ENCODE assay signal across 8 cellular contexts in genomic region chr15:90031231-90031791, GRCh38. TPM values are rescaled to one million over a fixed set of nuclear protein-coding genes. Genes with fewer than 3 reads are reported as not detected.
A peak's percentile ranks its signal among the peaks of the same experiment; 100 is the strongest.
DNase-seq lines count a peak whose midpoint lies in the region; ATAC-seq and TF ChIP-seq lines count a peak whose summit lies in the region.

No MANE protein-coding gene starts in this region.

- no peak for TF ChIP-seq CTCF in RWPE1 (conservative IDR thresholded peaks at IDR 0.05; ENCODE audit: low read depth)
- TF ChIP-seq CTCF in foreskin keratinocyte (conservative IDR thresholded peaks at IDR 0.05), result no peak
- no peak for TF ChIP-seq CTCF in upper lobe of left lung (IDR thresholded peaks at IDR 0.05)

- H3K4me3 ChIP-seq in BLaER1 (peak overlapping the region; percentile 48), upper lobe of left lung (no peak overlapping the region)

- H3K4me1 ChIP-seq in BLaER1, result peaks cover 82% of the 10 kb centered on the region
- peaks cover 38% of the 10 kb centered on the region for H3K4me1 ChIP-seq in foreskin keratinocyte
- H3K4me1 ChIP-seq in upper lobe of left lung, result peaks cover 50 to 74% (median 52%) of the 10 kb centered on the region in 4 donors

- ATAC-seq in GM18873 (IDR thresholded peaks at IDR 0.05; ENCODE audit: low FRiP score, unreplicated experiment) (peak; percentile 91), HG03039 (IDR thresholded peaks at IDR 0.05; ENCODE audit: unreplicated experiment) (peak; percentile 80), foreskin keratinocyte (peak; percentile 69), upper lobe of left lung (ENCODE audit: low FRiP score in 2 of 2) (peak in 1 of 2 donors; percentile 26)

- TF ChIP-seq POLR2A in upper lobe of left lung (IDR thresholded peaks at IDR 0.05), result no peak

- POLR2A ChIA-PET in RWPE1 (lab: Yijun Ruan, JAX; ENCODE audit: low non-redundant PET), result interaction anchor here (0.8 kb wide), 1 partner anchor 10 kb away, joined by 5 read pairs; no protein-coding TSS in a partner anchor

- CTCF ChIA-PET in RWPE1 (lab: Yijun Ruan, JAX), result interaction anchor here (1.8 kb wide), 1 partner anchor 40 kb away, joined by 4 read pairs; no protein-coding TSS in a partner anchor

- H3K27me3 ChIP-seq in BLaER1, result no peaks in the 10 kb centered on the region
- H3K27me3 ChIP-seq in foreskin keratinocyte, result no peaks in the 10 kb centered on the region
- no peaks in the 10 kb centered on the region for H3K27me3 ChIP-seq in upper lobe of left lung

- TF ChIP-seq EP300 in upper lobe of left lung (IDR thresholded peaks at IDR 0.05), result no peak

- DNase-seq in RWPE1 (ENCODE audit: low spot score) (peak; percentile 64), foreskin keratinocyte (peak in 1 of 2 donors; percentile 64), upper lobe of left lung (peak in 1 of 2 donors; percentile 21), NCI-H2029 (lab: John Stamatoyannopoulos, UW) (no peak), globus pallidus (ENCODE audit: low spot score) (no peak)

- peaks cover 13% of the 10 kb centered on the region for H3K36me3 ChIP-seq in BLaER1
- no peaks in the 10 kb centered on the region for H3K36me3 ChIP-seq in upper lobe of left lung

- peak overlapping the region; percentile 80 for H3K9ac ChIP-seq in BLaER1

- H4K20me1 ChIP-seq in BLaER1, result no peaks in the 10 kb centered on the region

- H3K9me3 ChIP-seq in BLaER1, result peaks cover 17% of the 10 kb centered on the region
- H3K9me3 ChIP-seq in upper lobe of left lung, result no peaks in the 10 kb centered on the region

- WGBS in upper lobe of left lung, 2 donors, result 35% methylated on average over 8 of the region's 8 CpGs

- peak overlapping the region; percentile 95 for H3K4me2 ChIP-seq in BLaER1

- H3K27ac ChIP-seq in BLaER1 (peak overlapping the region; percentile 95), RWPE1 (peak overlapping the region; percentile 22; the same call in 1 of the 2 replicates), foreskin keratinocyte (peak overlapping the region; percentile 1), upper lobe of left lung (peak overlapping the region; percentile 46 to 85 (median 58))

RNA-seq across cellular contexts. Expression of gene ZNF710, which starts 30.2 kb away (rescaled TPM):
- total RNA-seq in foreskin keratinocyte (30.3 and 36.8 TPM in 2 replicates), upper lobe of left lung (10 to 100 TPM; 26.0 to 51.3 (median 44.5) TPM)
- polyA plus RNA-seq in foreskin keratinocyte, result 25.1 and 32.1 TPM in 2 replicates

Comparison
In these comparisons a context has a peak if more than half of its experiments do, and no peak if none do; other contexts are left out.
1. H3K27ac ChIP-seq: peak in every context shown above with its lines; median percentile 95 in BLaER1; 58 in upper lobe of left lung; 22 in RWPE1; 1 in foreskin keratinocyte.